In the genomic region with DNA sequence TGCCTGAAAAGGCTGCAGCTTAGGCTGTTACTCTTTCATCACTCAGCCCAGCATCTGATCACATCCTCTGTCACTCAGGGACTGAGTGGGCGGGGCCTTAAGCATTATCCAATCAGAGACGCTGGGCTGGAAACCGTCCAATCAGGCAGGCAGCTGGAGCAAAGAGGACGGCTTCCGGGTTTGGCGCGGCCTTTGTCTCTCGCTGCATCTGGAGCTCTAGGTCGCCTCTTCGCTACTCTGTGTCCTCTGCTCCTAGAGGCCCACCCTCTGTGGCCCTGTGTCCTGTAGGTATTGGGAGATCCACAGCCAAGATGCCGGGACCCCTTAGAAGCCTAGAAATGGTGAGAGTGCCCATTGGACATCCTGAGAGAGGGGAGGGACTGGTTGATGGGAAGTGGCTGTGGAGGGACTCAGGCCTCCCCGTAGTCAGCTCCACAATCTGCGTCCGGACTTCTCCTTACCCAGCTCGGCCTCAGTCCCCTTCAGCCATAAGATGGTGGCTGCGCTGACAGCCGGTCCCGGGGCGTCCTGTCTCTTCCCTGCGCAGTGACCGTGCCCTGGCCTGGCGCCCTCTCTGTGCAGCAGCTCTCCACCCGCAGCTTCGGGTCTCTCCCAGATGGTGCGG, we compare ENCODE assay signal across 8 cellular contexts. TPM values are rescaled to one million over a fixed set of nuclear protein-coding genes. Genes with fewer than 3 reads are reported as not detected.
DNase-seq lines count a peak whose midpoint lies in the region; ATAC-seq and TF ChIP-seq lines count a peak whose summit lies in the region.

A gene (plus strand): TSS at position 195 of the 625 bp plus-strand sequence. CDS start 117 bp downstream, at position 312.

- peak within 1 kb of the TSS; percentile 69 to 72 for H3K4me3 ChIP-seq in neutrophil (ENCODE audit: low read depth in 1 of 2, low read length in 1 of 2)

- peaks cover 26 to 41% of the 10 kb centered on the region in 2 experiments for H3K4me1 ChIP-seq in neutrophil (ENCODE audit: control insufficient read depth in 1 of 2, insufficient read depth in 1 of 2, low read depth in 1 of 2, low read length in 1 of 2)

- peaks cover 43% of the 10 kb centered on the region for H3K36me3 Mint-ChIP-seq in activated naive CD4-positive, alpha-beta T cell treated with anti-CD3 and anti-CD28 coated beads for 36 hours (ENCODE audit: low read depth)

- no peaks in the 10 kb centered on the region for H3K27me3 Mint-ChIP-seq in activated naive CD4-positive, alpha-beta T cell treated with anti-CD3 and anti-CD28 coated beads for 36 hours (ENCODE audit: low read depth)

- intact Hi-C loops in activated naive CD4-positive, alpha-beta T cell treated with anti-CD3 and anti-CD28 coated beads for 36 hours (cut with micrococcal nuclease) = loop anchor here (1.0 to 10.0 kb wide), 8 partner anchors 71 to 975 kb away; a partner anchor contains a TSS

- peaks cover 12% of the 10 kb centered on the region for H3K36me3 ChIP-seq in neutrophil

- H3K27ac ChIP-seq in neutrophil = peak within 1 kb of the TSS; percentile 88

- H3K4me3 Mint-ChIP-seq in activated naive CD4-positive, alpha-beta T cell treated with anti-CD3 and anti-CD28 coated beads for 36 hours = peak within 1 kb of the TSS; percentile 98

- peaks cover 19% of the 10 kb centered on the region for H3K4me1 Mint-ChIP-seq in activated naive CD4-positive, alpha-beta T cell treated with anti-CD3 and anti-CD28 coated beads for 36 hours (ENCODE audit: low read depth)

- DNase-seq in RPMI8226 (peak; percentile 94), glomerular endothelial cell (ENCODE audit: extremely low read depth, low read depth, low spot score) (peak; percentile 91), stromal cell of bone marrow (ENCODE audit: low read depth) (peak; percentile 96), SW 1271 (lab: John Stamatoyannopoulos, UW) (no peak)
- DNase-seq in activated naive CD4-positive, alpha-beta T cell treated with anti-CD3 and anti-CD28 coated beads for 36 hours = peak; percentile 98

- H3K9me3 ChIP-seq in neutrophil = peaks cover 6% of the 10 kb centered on the region

- H3K27ac Mint-ChIP-seq in activated naive CD4-positive, alpha-beta T cell treated with anti-CD3 and anti-CD28 coated beads for 36 hours = peak within 1 kb of the TSS; percentile 91

- H3K27me3 ChIP-seq in neutrophil = no peaks in the 10 kb centered on the region

- peaks cover 18% of the 10 kb centered on the region for H3K9me3 Mint-ChIP-seq in activated naive CD4-positive, alpha-beta T cell treated with anti-CD3 and anti-CD28 coated beads for 36 hours

- CTCF ChIA-PET in activated naive CD4-positive, alpha-beta T cell treated with anti-CD3 and anti-CD28 coated beads for 36 hours (lab: Charles Lee) = interaction anchor here (0.6 to 1.0 kb wide), 3 partner anchors 57 to 599 kb away, joined by 3 to 5 read pairs (median 4); no protein-coding TSS in a partner anchor

- ATAC-seq in GM18861 (IDR thresholded peaks at IDR 0.05; ENCODE audit: unreplicated experiment) = peak; percentile 84
- peak; percentile 82 for ATAC-seq in HG03103 (IDR thresholded peaks at IDR 0.05; ENCODE audit: low read depth, unreplicated experiment)

- TF ChIP-seq CTCF in neutrophil (IDR thresholded peaks at IDR 0.05) = no peak

RNA-seq across cellular contexts. Expression of the gene that starts here (rescaled TPM):
- 10 to 100 TPM; 11.3 to 13.2 TPM for total RNA-seq in activated naive CD4-positive, alpha-beta T cell treated with anti-CD3 and anti-CD28 coated beads for 36 hours
- 4.7 and 5.8 TPM in 2 replicates for total RNA-seq in glomerular endothelial cell

Comparison
In these comparisons a context has a peak if more than half of its experiments do, and no peak if none do; other contexts are left out.
1. DNase-seq: peak in RPMI8226 (single experiment), activated naive CD4-positive, alpha-beta T cell treated with anti-CD3 and anti-CD28 coated beads for 36 hours (single experiment), glomerular endothelial cell (single experiment) and stromal cell of bone marrow (single experiment); none in SW 1271 (0 of 2).